ENCODE assay signal across 8 cellular contexts in genomic region chrX:74535211-74535621, GRCh38.
DNase-seq lines count a peak whose midpoint lies in the region; ATAC-seq, FAIRE-seq and TF ChIP-seq lines count a peak whose summit lies in the region.

No MANE protein-coding gene starts in this region.

- peak overlapping the region; percentile 85 for H3K4me2 ChIP-seq in astrocyte (ENCODE audit: low read length)

- no peak overlapping the region for H2AFZ ChIP-seq in astrocyte (ENCODE audit: low read depth, low read length)

- no peaks in the 10 kb centered on the region for H4K20me1 ChIP-seq in astrocyte (ENCODE audit: insufficient read depth, low read length)

- H3K27me3 Mint-ChIP-seq in astrocyte (ENCODE audit: low read depth, unreplicated experiment): no peaks in the 10 kb centered on the region

- H3K4me1 Mint-ChIP-seq in astrocyte (ENCODE audit: low read depth, unreplicated experiment): peaks cover 9% of the 10 kb centered on the region

- H3K9ac ChIP-seq in astrocyte (ENCODE audit: low read length): peak overlapping the region; percentile 70

- TF ChIP-seq CTCF in astrocyte (IDR thresholded peaks at IDR 0.05; ENCODE audit: insufficient read depth, low read depth, low read length) (peak; percentile 35), right atrium auricular region (IDR thresholded peaks at IDR 0.05) (peak in 1 of 2 donors; percentile 56), psoas muscle (IDR thresholded peaks at IDR 0.05) (peak; percentile 32)

- peak overlapping the region; percentile 41 for H3K27ac ChIP-seq in astrocyte (ENCODE audit: low read depth, low read length)
- peak overlapping the region; percentile 76 to 92 for H3K27ac ChIP-seq in right atrium auricular region
- peak overlapping the region; percentile 92 for H3K27ac ChIP-seq in psoas muscle

- no peaks in the 10 kb centered on the region for H3K9me3 ChIP-seq in astrocyte (ENCODE audit: insufficient read depth, low read depth, low read length)
- H3K9me3 ChIP-seq in right atrium auricular region: no peaks in the 10 kb centered on the region
- no peaks in the 10 kb centered on the region for H3K9me3 ChIP-seq in psoas muscle

- 7 to 20% (median 9%) methylated on average over 7 of the region's 7 CpGs for WGBS in psoas muscle, 3 donors

- H3K27me3 ChIP-seq in astrocyte (ENCODE audit: insufficient read depth, low read length): no peaks in the 10 kb centered on the region
- no peaks in the 10 kb centered on the region for H3K27me3 ChIP-seq in right atrium auricular region
- peaks cover 0 to 28% (median 0%) of the 10 kb centered on the region in 3 donors for H3K27me3 ChIP-seq in psoas muscle (ENCODE audit: insufficient read depth in 3 of 3, low read length in 2 of 3)

- FAIRE-seq in astrocyte (lab: Jason Lieb, UNC): peak; percentile 23

- H3K36me3 Mint-ChIP-seq in astrocyte (ENCODE audit: low read depth, unreplicated experiment): peaks cover 2% of the 10 kb centered on the region

- DNase-seq in D341Med (ENCODE audit: low spot score) (peak; percentile 66), NCI-H226 (peak; percentile 53), astrocyte (ENCODE audit: low read depth) (peak; percentile 45), right atrium auricular region (ENCODE audit: low spot score) (no peak), psoas muscle (no peak), 8988T (no peak)
- no peak for DNase-seq in activated effector memory CD4-positive, alpha-beta T cell treated with anti-CD3 and anti-CD28 coated beads, Interleukin-2, amount 50 U/mL, for 16 hours

- H3K79me2 ChIP-seq in astrocyte (ENCODE audit: insufficient read depth, low read length): no peaks in the 10 kb centered on the region

- peak overlapping the region; percentile 79 for H3K4me3 Mint-ChIP-seq in astrocyte (ENCODE audit: unreplicated experiment)

- H3K4me1 ChIP-seq in astrocyte (ENCODE audit: insufficient read depth, low read length) (peaks cover 10% of the 10 kb centered on the region), right atrium auricular region (peaks cover 0 to 10% of the 10 kb centered on the region in 2 donors), psoas muscle (no peaks in the 10 kb centered on the region)

- H3K9me3 Mint-ChIP-seq in astrocyte (ENCODE audit: unreplicated experiment): no peaks in the 10 kb centered on the region

- H3K4me3 ChIP-seq in astrocyte (ENCODE audit: insufficient read depth, low read depth, low read length) (peak overlapping the region; percentile 47), right atrium auricular region (peak overlapping the region; percentile 36 to 49), psoas muscle (peak overlapping the region; percentile 72)

- peak; percentile 24 for ATAC-seq in GM21529 (IDR thresholded peaks at IDR 0.05; ENCODE audit: unreplicated experiment)
- peak in 2 of 4 donors; percentile 33 to 48 for ATAC-seq in psoas muscle

- no peak overlapping the region for H3K27ac Mint-ChIP-seq in astrocyte (ENCODE audit: unreplicated experiment)

- intact Hi-C loops in psoas muscle (cut with DNase I): no loop called here

- H3K36me3 ChIP-seq in astrocyte (ENCODE audit: insufficient read depth, low read length) (no peaks in the 10 kb centered on the region), right atrium auricular region (no peaks in the 10 kb centered on the region), psoas muscle (ENCODE audit: insufficient read depth in 1 of 2, low read depth in 1 of 2) (no peaks in the 10 kb centered on the region)

Comparison
In these comparisons a context has a peak if more than half of its experiments do, and no peak if none do; other contexts are left out.
1. DNase-seq: peak in D341Med (single experiment), NCI-H226 (single experiment) and astrocyte (single experiment); none in right atrium auricular region (single experiment), psoas muscle (0 of 2), activated effector memory CD4-positive, alpha-beta T cell treated with anti-CD3 and anti-CD28 coated beads, Interleukin-2, amount 50 U/mL, for 16 hours (single experiment) and 8988T (single experiment).
2. H3K27ac ChIP-seq: peak in every context shown above with its lines; median percentile 92 in psoas muscle; 84 in right atrium auricular region; 41 in astrocyte.
3. Peak in every context shown above with its lines, with median percentiles within 50 percentile points of each other: H3K4me3 ChIP-seq.